ENCODE assay signal across 8 cellular contexts in the genomic region with DNA sequence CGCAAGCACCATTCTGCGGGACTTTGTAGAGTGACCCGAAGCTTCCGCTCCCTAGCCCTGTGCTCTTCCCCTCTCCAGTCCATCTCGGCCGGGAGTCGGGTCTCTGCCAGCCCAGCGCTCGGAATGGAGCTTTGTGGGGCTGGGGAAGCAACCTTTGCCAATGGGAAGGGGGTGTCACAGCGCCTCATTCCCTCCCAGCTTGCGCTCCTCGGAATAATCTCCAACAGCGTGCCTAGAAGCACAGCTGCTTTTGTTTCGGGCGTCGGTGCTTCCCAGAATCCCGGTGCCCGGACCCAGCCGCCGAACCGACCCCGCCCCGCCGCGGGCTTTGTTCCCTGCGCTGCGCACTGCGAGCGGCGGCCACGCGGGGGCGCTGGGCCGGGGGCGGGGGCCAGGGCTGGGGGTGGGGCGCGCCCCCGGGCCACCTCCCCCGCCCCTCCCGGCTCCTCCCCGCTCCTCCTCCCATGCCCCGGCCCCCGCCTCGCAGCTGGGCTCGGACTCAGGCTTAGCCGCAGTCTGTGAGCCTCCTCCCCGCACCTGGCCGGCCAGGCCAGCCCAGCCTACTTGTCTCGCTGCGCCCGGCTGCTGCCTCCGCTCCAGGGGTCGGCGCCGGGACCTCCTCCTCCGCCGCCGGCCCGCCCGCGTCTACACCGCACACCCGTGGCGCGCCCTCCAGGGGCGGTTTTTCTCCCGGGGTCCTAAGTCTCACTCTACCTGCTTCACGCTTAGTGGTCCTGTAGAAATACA.
A peak's percentile ranks its signal among the peaks of the same experiment; 100 is the strongest.
DNase-seq lines count a peak whose midpoint lies in the region; ATAC-seq and TF ChIP-seq lines count a peak whose summit lies in the region.

No MANE protein-coding gene starts in this region.

- H3K9me3 ChIP-seq in Panc1 (ENCODE audit: control insufficient read depth, insufficient read depth, low read depth, low read length) (no peaks in the 10 kb centered on the region), heart left ventricle (no peaks in the 10 kb centered on the region), psoas muscle (no peaks in the 10 kb centered on the region)

- no TSS peak for BruUV-seq in Panc1 (replicated peaks; lab: Mats Ljungman, UMichigan)

- H3K27ac ChIP-seq in Panc1 (ENCODE audit: low read length) (peak overlapping the region; percentile 72), heart left ventricle (peak overlapping the region in 7 of 12 donors; percentile 25 to 77 (median 53)), psoas muscle (peak overlapping the region; percentile 30)

- POLR2A ChIA-PET in Panc1 (lab: Charles Lee) = no interaction called here

- no peak for TF ChIP-seq POLR2A in heart left ventricle (IDR thresholded peaks at IDR 0.05)

- WGBS in heart left ventricle, 4 donors = 3 to 10% (median 7%) methylated on average over 23 to 68 of the region's 68 CpGs
- WGBS in psoas muscle, 3 donors = 3 to 7% (median 3%) methylated on average over 40 to 68 of the region's 68 CpGs

- intact Hi-C loops in Panc1 (cut with micrococcal nuclease; ENCODE audit: unreplicated experiment) = no loop called here
- intact Hi-C loops in heart left ventricle (cut with DNase I) = loop anchor here in 5 of 10 donors (2.0 to 10.0 kb wide), 4 partner anchors 76 to 833 kb away; a partner anchor contains a TSS
- intact Hi-C loops in psoas muscle (cut with DNase I) = no loop called here

- in situ Hi-C loops in Panc1 (cut with HindIII; ENCODE audit: low pct_unique_long_range_greater_than_20kb, low sequenced_read_pairs) = no loop called here

- H3K4me1 ChIP-seq in Panc1 (ENCODE audit: control insufficient read depth, insufficient read depth, low read length) = peaks cover 4% of the 10 kb centered on the region
- peaks cover 0 to 28% (median 11%) of the 10 kb centered on the region in 12 donors for H3K4me1 ChIP-seq in heart left ventricle
- H3K4me1 ChIP-seq in psoas muscle = peaks cover 11% of the 10 kb centered on the region

- peak; percentile 87 for TF ChIP-seq CTCF in Panc1 (IDR thresholded peaks at IDR 0.05)
- peak; percentile 29 to 96 (median 74) for TF ChIP-seq CTCF in heart left ventricle (IDR thresholded peaks at IDR 0.05)
- TF ChIP-seq CTCF in psoas muscle (IDR thresholded peaks at IDR 0.05) = peak; percentile 76

- H3K36me3 ChIP-seq in Panc1 (ENCODE audit: control insufficient read depth, insufficient read depth, low read length) (no peaks in the 10 kb centered on the region), heart left ventricle (no peaks in the 10 kb centered on the region), psoas muscle (ENCODE audit: insufficient read depth in 1 of 2, low read depth in 1 of 2) (no peaks in the 10 kb centered on the region)

- CTCF ChIA-PET in Panc1 (lab: Charles Lee) = interaction anchor here (1.0 kb wide), 1 partner anchor 436 kb away, joined by 3 read pairs; no protein-coding TSS in a partner anchor

- H3K27me3 ChIP-seq in Panc1 (ENCODE audit: control insufficient read depth, insufficient read depth, low read length) = no peaks in the 10 kb centered on the region
- H3K27me3 ChIP-seq in heart left ventricle = no peaks in the 10 kb centered on the region
- H3K27me3 ChIP-seq in psoas muscle (ENCODE audit: insufficient read depth in 3 of 3, low read length in 2 of 3) = no peaks in the 10 kb centered on the region

- ATAC-seq in HG03135 (IDR thresholded peaks at IDR 0.05; ENCODE audit: unreplicated experiment) (peak; percentile 65), Panc1 (peak; percentile 84), heart left ventricle (peak; percentile 50 to 90 (median 72)), psoas muscle (peak; percentile 77 to 93 (median 84)), GM21526 (IDR thresholded peaks at IDR 0.05; ENCODE audit: low FRiP score, unreplicated experiment) (no peak)

- H3K4me3 ChIP-seq in Panc1 (ENCODE audit: low read depth in 2 of 2, low read length in 2 of 2) (peak overlapping the region; percentile 54 to 56), heart left ventricle (peak overlapping the region; percentile 38 to 73 (median 58)), psoas muscle (peak overlapping the region; percentile 68)

- DNase-seq in NCI-H1436 (lab: John Stamatoyannopoulos, UW) (peak; percentile 67), NCI-H1436 treated with DMSO at 0.1 percent for 48 hours (lab: John Stamatoyannopoulos, UW) (no peak), Panc1 (ENCODE audit: low read depth, low spot score) (no peak), heart left ventricle (peak; percentile 67 to 78 (median 76)), psoas muscle (peak; percentile 68 to 77)
- DNase-seq in activated naive CD4-positive, alpha-beta T cell treated with Interleukin-2 at 50 U/mL for 16 hours = peak; percentile 36

Comparison
In these comparisons a context has a peak if more than half of its experiments do, and no peak if none do; other contexts are left out.
1. DNase-seq: peak in NCI-H1436 (single experiment), activated naive CD4-positive, alpha-beta T cell treated with Interleukin-2 at 50 U/mL for 16 hours (single experiment), heart left ventricle (5 of 5) and psoas muscle (2 of 2); none in NCI-H1436 treated with DMSO at 0.1 percent for 48 hours (single experiment) and Panc1 (single experiment).
2. Peak in every context shown above with its lines, with median percentiles within 50 percentile points of each other: H3K27ac ChIP-seq, H3K4me3 ChIP-seq and CTCF ChIP-seq.